ENCODE assay signal across 24 cellular contexts in genomic region chr9:25094518-25094917, GRCh38.
"Had no signal": no experiment of that assay in that cellular context is flagged by ENCODE, and none has a peak within 500 bp of the region (broad histone marks: within the 10 kb centered on the region; RNA-seq: fewer than 3 reads in every experiment).

No MANE protein-coding gene starts in this region.

- H3K9me3 Mint-ChIP-seq: nephron, neural progenitor cell had no signal

- H3K36me3 Mint-ChIP-seq: naive thymus-derived CD4-positive, alpha-beta T cell; neural progenitor cell; stimulated activated naive B cell treated with anti-CD40 and anti-IgM and Interleukin-4, amounts not matched to agents 10 μg/mL and 1 μg/mL and 100 μg/mL, for 72 hours had no signal

- H3K4me3 ChIP-seq: lung, neural progenitor cell, right lobe of liver, thoracic aorta, tibial nerve, upper lobe of left lung had no signal

- FAIRE-seq: frontal cortex, keratinocyte, small intestine, urothelium cell line had no signal

- H3K27me3 ChIP-seq: neural progenitor cell, right lobe of liver, tibial nerve, upper lobe of left lung had no signal

- H3K4me1 Mint-ChIP-seq: naive thymus-derived CD4-positive, alpha-beta T cell; nephron; neural progenitor cell; stimulated activated naive B cell treated with anti-CD40 and anti-IgM and Interleukin-4, amounts not matched to agents 10 μg/mL and 1 μg/mL and 100 μg/mL, for 72 hours had no signal

- H3K36me3 ChIP-seq: neural progenitor cell, right lobe of liver, thoracic aorta, tibial nerve, upper lobe of left lung had no signal

- H3K27ac ChIP-seq: neural progenitor cell, parathyroid adenoma, right lobe of liver, thoracic aorta, tibial nerve, upper lobe of left lung had no signal

- ATAC-seq: effector memory CD8-positive, alpha-beta T cell; left lobe of liver; naive thymus-derived CD4-positive, alpha-beta T cell; right lobe of liver; stimulated activated naive B cell treated with anti-CD40 and anti-IgM and Interleukin-4, amounts not matched to agents 10 μg/mL and 1 μg/mL and 100 μg/mL, for 72 hours had no signal

- H3K27me3 Mint-ChIP-seq: effector memory CD8-positive, alpha-beta T cell; naive thymus-derived CD4-positive, alpha-beta T cell; progenitor cell of endocrine pancreas; stimulated activated naive B cell treated with anti-CD40 and anti-IgM and Interleukin-4, amounts not matched to agents 10 μg/mL and 1 μg/mL and 100 μg/mL, for 72 hours; stimulated activated naive CD8-positive, alpha-beta T cell treated with anti-CD3 and anti-CD28 coated beads, Interleukin-15, Interleukin-2, amounts not matched to agents 100 ng/mL and 50 ng/mL, for 24 hours had no signal

- H3K4me3 Mint-ChIP-seq: effector memory CD8-positive, alpha-beta T cell; naive thymus-derived CD4-positive, alpha-beta T cell; nephron; neural progenitor cell; stimulated activated naive B cell treated with anti-CD40 and anti-IgM and Interleukin-4, amounts not matched to agents 10 μg/mL and 1 μg/mL and 100 μg/mL, for 72 hours; stimulated activated naive CD8-positive, alpha-beta T cell treated with anti-CD3 and anti-CD28 coated beads, Interleukin-15, Interleukin-2, amounts not matched to agents 100 ng/mL and 50 ng/mL, for 24 hours had no signal

- H3K27ac Mint-ChIP-seq: effector memory CD8-positive, alpha-beta T cell; naive thymus-derived CD4-positive, alpha-beta T cell; nephron; neural progenitor cell; progenitor cell of endocrine pancreas; stimulated activated naive B cell treated with anti-CD40 and anti-IgM and Interleukin-4, amounts not matched to agents 10 μg/mL and 1 μg/mL and 100 μg/mL, for 72 hours; stimulated activated naive CD8-positive, alpha-beta T cell treated with anti-CD3 and anti-CD28 coated beads, Interleukin-15, Interleukin-2, amounts not matched to agents 100 ng/mL and 50 ng/mL, for 24 hours had no signal

- DNase-seq: cortex of kidney; effector memory CD8-positive, alpha-beta T cell; head of caudate nucleus; mesenchymal stem cell; midbrain; naive thymus-derived CD4-positive, alpha-beta T cell; right lobe of liver; small intestine; stimulated activated CD4-positive, alpha-beta T cell treated with anti-CD3 and anti-CD28 coated beads, Interleukin-15, amount 100 ng/mL, for 24 hours; stimulated activated CD4-positive, alpha-beta T cell treated with anti-CD3 and anti-CD28 coated beads, Interleukin-2, amount 100 ng/mL, for 48 hours; stimulated activated naive B cell treated with anti-CD40 and anti-IgM and Interleukin-4, amounts not matched to agents 10 μg/mL and 1 μg/mL and 100 μg/mL, for 72 hours; upper lobe of left lung had no signal
